9 cellular contexts compared by ENCODE assay signal in the genomic region with DNA sequence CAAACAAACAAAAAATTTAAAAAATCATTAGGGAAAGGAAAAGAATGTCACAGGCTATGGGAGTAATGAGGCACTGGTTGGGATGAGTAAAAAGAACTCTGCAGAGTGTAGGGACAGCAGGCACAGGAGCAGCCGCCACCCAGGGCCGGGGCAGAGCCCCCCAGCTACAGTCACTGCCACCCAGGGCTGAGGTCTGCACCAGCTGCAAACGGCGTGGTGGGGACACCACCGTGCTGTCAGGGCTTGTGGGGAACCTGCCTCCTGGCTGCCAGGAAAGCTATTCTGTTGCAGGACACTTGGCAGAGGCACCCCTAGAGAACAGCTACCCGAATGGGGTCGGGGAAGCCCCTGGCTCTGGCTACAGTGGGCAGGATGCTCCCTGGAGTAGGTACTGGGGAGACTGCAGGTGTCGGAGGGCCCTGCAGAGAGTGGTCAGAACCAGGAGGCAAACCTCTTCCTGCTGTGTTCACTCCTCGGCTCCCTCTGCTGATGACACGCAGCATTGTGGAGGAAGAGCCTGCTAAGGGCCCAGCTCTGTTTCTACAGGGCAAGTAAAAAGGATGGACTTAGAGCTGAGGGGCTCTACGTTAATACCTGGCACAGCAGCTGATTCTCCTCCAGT. TPM values are rescaled to one million over a fixed set of nuclear protein-coding genes. Genes with fewer than 3 reads are reported as not detected.
DNase-seq lines count a peak whose midpoint lies in the region; ATAC-seq, FAIRE-seq and TF ChIP-seq lines count a peak whose summit lies in the region.
"Had no signal": no experiment of that assay in that cellular context is flagged by ENCODE, and none has a peak within 500 bp of the region (broad histone marks: within the 10 kb centered on the region; RNA-seq: fewer than 3 reads in every experiment).

No MANE protein-coding gene starts in this region.

- peak; percentile 60 to 73 for TF ChIP-seq CTCF in GM23338 (conservative IDR thresholded peaks at IDR 0.05; ENCODE audit: low read depth in 2 of 2)
- peak; percentile 53 for TF ChIP-seq CTCF in fibroblast of mammary gland (conservative IDR thresholded peaks at IDR 0.05; ENCODE audit: control insufficient read depth, insufficient read depth, low read depth, low read length)
- TF ChIP-seq CTCF in smooth muscle cell (IDR thresholded peaks at IDR 0.05; ENCODE audit: borderline replicate concordance, insufficient read depth, poor library complexity, severe bottlenecking), result no peak

- no peak overlapping the region for H3K4me3 Mint-ChIP-seq in GM23338

- no peaks in the 10 kb centered on the region for H3K9me2 ChIP-seq in GM23338 (ENCODE audit: insufficient read depth)

- H2AFZ ChIP-seq in GM23338, result no peak overlapping the region
- H2AFZ ChIP-seq in smooth muscle cell (ENCODE audit: low read depth), result no peak overlapping the region

- H3F3A ChIP-seq in GM23338 (replicated peaks; ENCODE audit: low read depth) (no peaks in the 10 kb centered on the region), smooth muscle cell (ENCODE audit: low read depth) (no peaks in the 10 kb centered on the region)

- peak; percentile 5 for DNase-seq in NCI-H1694 (lab: John Stamatoyannopoulos, UW)
- DNase-seq in NCI-H1694 treated with DMSO at 0.1 percent for 48 hours (lab: John Stamatoyannopoulos, UW), result no peak
- DNase-seq in GM23338 (ENCODE audit: low spot score), result peak; percentile 88
- DNase-seq in SK-N-DZ (ENCODE audit: low spot score), result peak; percentile 56
- peak; percentile 49 for DNase-seq in fibroblast of mammary gland (ENCODE audit: low read depth)
- DNase-seq in small intestine, result peak; percentile 63
- DNase-seq in smooth muscle cell (lab: John Stamatoyannopoulos, UW; ENCODE audit: unreplicated experiment), result no peak

- no peaks in the 10 kb centered on the region for H4K20me1 ChIP-seq in GM23338 (replicated peaks; ENCODE audit: insufficient read depth)
- H4K20me1 ChIP-seq in smooth muscle cell (ENCODE audit: low read depth), result peaks cover 9% of the 10 kb centered on the region

- FAIRE-seq in small intestine (lab: Jason Lieb, UNC), result no peak

- H3K27me3 ChIP-seq in GM23338 (ENCODE audit: insufficient read depth) (no peaks in the 10 kb centered on the region), small intestine (ENCODE audit: control insufficient read depth in 2 of 2, insufficient read depth in 2 of 2, low read length in 2 of 2) (no peaks in the 10 kb centered on the region), smooth muscle cell (ENCODE audit: low read depth) (no peaks in the 10 kb centered on the region)

- 63 to 70% (median 67%) methylated on average over 8 to 11 of the region's 11 CpGs for WGBS in small intestine, 3 donors
- WGBS in smooth muscle cell (ENCODE audit: low lambda C conversion rate), result 82% methylated on average over 11 of the region's 11 CpGs

- H3K4me3 ChIP-seq in GM23338 (no peak overlapping the region), fibroblast of mammary gland (ENCODE audit: control insufficient read depth, low read depth, low read length) (no peak overlapping the region), small intestine (ENCODE audit: low read depth in 1 of 2, low read length in 2 of 2) (no peak overlapping the region), smooth muscle cell (no peak overlapping the region)
- H3K4me3 ChIP-seq: skin epidermis had no signal

- no peak overlapping the region for H3K4me2 ChIP-seq in GM23338
- H3K4me2 ChIP-seq in smooth muscle cell, result no peak overlapping the region

- no peak overlapping the region for H3K9ac ChIP-seq in smooth muscle cell (ENCODE audit: low read depth)

- no peaks in the 10 kb centered on the region for H3K9me3 Mint-ChIP-seq in GM23338

- H3K79me2 ChIP-seq in GM23338 (replicated peaks; ENCODE audit: insufficient read depth), result no peaks in the 10 kb centered on the region
- no peaks in the 10 kb centered on the region for H3K79me2 ChIP-seq in smooth muscle cell (ENCODE audit: low read depth)

- H3K4me1 ChIP-seq in GM23338 (ENCODE audit: insufficient read depth), result no peaks in the 10 kb centered on the region
- H3K4me1 ChIP-seq in small intestine (ENCODE audit: control insufficient read depth in 2 of 2, insufficient read depth in 1 of 2, low read depth in 1 of 2, low read length in 1 of 2), result no peaks in the 10 kb centered on the region
- H3K4me1 ChIP-seq in smooth muscle cell (ENCODE audit: low read depth), result no peaks in the 10 kb centered on the region

- ATAC-seq in GM23338 (peak; percentile 91), HG02840 (IDR thresholded peaks at IDR 0.05; ENCODE audit: low FRiP score, unreplicated experiment) (no peak)

- peaks cover 3% of the 10 kb centered on the region; the same call in 2 of the 3 replicates for H3K36me3 Mint-ChIP-seq in GM23338 (ENCODE audit: low read depth)

- peaks cover 5% of the 10 kb centered on the region for H3K27me3 Mint-ChIP-seq in GM23338 (ENCODE audit: insufficient read depth, low read depth, poor library complexity)

- peaks cover 17% of the 10 kb centered on the region for H3K4me1 Mint-ChIP-seq in GM23338

- H3K27ac ChIP-seq in GM23338 (ENCODE audit: low read depth) (no peak overlapping the region), small intestine (ENCODE audit: low read depth in 1 of 2, low read length in 1 of 2) (no peak overlapping the region), smooth muscle cell (ENCODE audit: low read depth) (no peak overlapping the region)
- H3K27ac ChIP-seq: skin epidermis had no signal

- no peak overlapping the region for H3K27ac Mint-ChIP-seq in GM23338

- H3K9me3 ChIP-seq in small intestine (ENCODE audit: control insufficient read depth, low read depth), result no peaks in the 10 kb centered on the region
- no peaks in the 10 kb centered on the region for H3K9me3 ChIP-seq in smooth muscle cell (replicated peaks; ENCODE audit: low read depth)

- H3K36me3 ChIP-seq in GM23338 (ENCODE audit: insufficient read depth) (no peaks in the 10 kb centered on the region), small intestine (ENCODE audit: control insufficient read depth in 2 of 2, insufficient read depth in 2 of 2, low read length in 2 of 2) (peaks cover 0 to 2% of the 10 kb centered on the region in 2 donors), smooth muscle cell (ENCODE audit: low read depth) (no peaks in the 10 kb centered on the region)

TF ChIP-seq in GM23338, 12 proteins besides CTCF, POLR2A, EP300 and RAD21 (continues in another document):
- no peak for TF ChIP-seq JUNB (IDR thresholded peaks at IDR 0.05; ENCODE audit: unreplicated experiment)
- no peak for TF ChIP-seq STAT1 (IDR thresholded peaks at IDR 0.05; ENCODE audit: unreplicated experiment)
- no peak for TF ChIP-seq NANOG (IDR thresholded peaks at IDR 0.05; ENCODE audit: borderline replicate concordance)

RNA-seq across cellular contexts. Expression of a gene that starts 32.3 kb away (rescaled TPM):
- 142 and 164 TPM in 2 replicates for total RNA-seq in GM23338 (2014; rRNA removed; shearing (Covaris generic))
- 27.3 and 30.7 TPM in 2 replicates for polyA plus RNA-seq in GM23338 (2016; fragmentation: Nextera tagmentation; extraction: Ambion mirVana)
- 31.5 and 37.4 TPM in 2 replicates for polyA plus RNA-seq in SK-N-DZ (2014; cell fraction: cytosol; rRNA removed)
- 93.2 and 148 TPM in 2 replicates for polyA plus RNA-seq in SK-N-DZ (2014; cell fraction: nucleus; rRNA removed)
- polyA plus RNA-seq in small intestine, result 100 to 1,000 TPM in 1 of 3 donors, 10 to 100 TPM in 2; 64.5 to 105 (median 75.9) TPM
- 8.6 and 14.7 TPM in 2 replicates for total RNA-seq in smooth muscle cell
- 18.7 and 23.6 TPM in 2 replicates for polyA plus RNA-seq in smooth muscle cell

Comparison
In these comparisons a context has a peak if more than half of its experiments do, and no peak if none do; other contexts are left out.
1. DNase-seq: peak in NCI-H1694 (single experiment), GM23338 (single experiment), SK-N-DZ (single experiment), fibroblast of mammary gland (single experiment) and small intestine (single experiment); none in NCI-H1694 treated with DMSO at 0.1 percent for 48 hours (single experiment) and smooth muscle cell (single experiment).